In the genomic region with DNA sequence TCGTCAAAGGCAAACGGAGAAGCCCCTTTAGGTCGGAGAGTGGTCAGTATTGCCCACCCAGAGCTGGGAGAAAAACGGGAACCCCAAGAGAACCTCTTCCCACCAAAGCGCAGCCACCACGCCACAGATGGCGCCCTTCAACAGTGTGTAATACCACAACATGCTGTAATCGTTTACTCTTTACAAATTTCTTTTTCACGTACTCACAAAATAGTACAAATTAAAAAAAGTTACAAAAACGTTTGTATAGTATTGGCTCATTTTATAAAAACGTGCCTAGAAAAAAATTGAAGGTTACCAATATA, we compare ENCODE assay signal across 8 cellular contexts. TPM values are rescaled to one million over a fixed set of nuclear protein-coding genes. Genes with fewer than 3 reads are reported as not detected.
DNase-seq lines count a peak whose midpoint lies in the region; ATAC-seq and TF ChIP-seq lines count a peak whose summit lies in the region.

No MANE protein-coding gene starts in this region.

- peaks cover 40% of the 10 kb centered on the region for H3K79me2 ChIP-seq in PC-9 (ENCODE audit: low read depth)

- H3K27ac ChIP-seq in HEK293 (ENCODE audit: extremely low read depth, low read depth, low read length) (peak overlapping the region; percentile 96; the same call in 1 of the 2 replicates), PC-9 (peak overlapping the region; percentile 97), cingulate gyrus (ENCODE audit: low read depth, low read length) (peak overlapping the region; percentile 97), lower lobe of right lung (peak overlapping the region; percentile 100)

- H3K4me3 ChIP-seq in HEK293 (ENCODE audit: low read depth, low read length), result peak overlapping the region; percentile 95
- H3K4me3 ChIP-seq in PC-9, result peak overlapping the region; percentile 90
- peak overlapping the region; percentile 94 for H3K4me3 ChIP-seq in lower lobe of right lung

- H3F3A ChIP-seq in PC-9 (ENCODE audit: insufficient read depth, low read depth), result peaks cover 41% of the 10 kb centered on the region

- H3K4me1 ChIP-seq in HEK293 (ENCODE audit: control insufficient read depth, insufficient read depth, low read length) (peaks cover 12% of the 10 kb centered on the region), PC-9 (replicated peaks; ENCODE audit: insufficient read depth) (peaks cover 44% of the 10 kb centered on the region), lower lobe of right lung (peaks cover 35% of the 10 kb centered on the region)

- BruUV-seq in PC-9 (replicated peaks; lab: Mats Ljungman, UMichigan), result no TSS peak

- H3K9me3 ChIP-seq in HEK293 (ENCODE audit: control insufficient read depth, insufficient read depth, low read depth, low read length) (no peaks in the 10 kb centered on the region), PC-9 (ENCODE audit: insufficient read depth, low read depth) (no peaks in the 10 kb centered on the region), lower lobe of right lung (no peaks in the 10 kb centered on the region)

- no peaks in the 10 kb centered on the region for H3K9me2 ChIP-seq in PC-9 (ENCODE audit: insufficient read depth)

- intact Hi-C loops in PC-9 (cut with micrococcal nuclease; ENCODE audit: unreplicated experiment) (loop anchor here (10.0 kb wide), 1 partner anchor 459 kb away; no protein-coding TSS in a partner anchor), lower lobe of right lung (cut with DNase I) (loop anchor here (10.0 kb wide), 1 partner anchor 101 kb away; no protein-coding TSS in a partner anchor)

- TF ChIP-seq CTCF in HEK293 (tag by site-specific recombination; IDR thresholded peaks at IDR 0.05), result peak; percentile 81
- peak; percentile 44; the same call in 1 of the 2 replicates for TF ChIP-seq CTCF in PC-9 (conservative IDR thresholded peaks at IDR 0.05)
- TF ChIP-seq CTCF in lower lobe of right lung (IDR thresholded peaks at IDR 0.05), result peak; percentile 25

- peak overlapping the region; percentile 84 for H2AFZ ChIP-seq in PC-9

- H3K27me3 ChIP-seq in PC-9 (ENCODE audit: insufficient read depth, low read depth) (no peaks in the 10 kb centered on the region), lower lobe of right lung (ENCODE audit: low read depth) (no peaks in the 10 kb centered on the region)

- DNase-seq in NCI-H1105 treated with DMSO at 0.1 percent for 48 hours (lab: John Stamatoyannopoulos, UW), result peak; percentile 52
- DNase-seq in NCI-H1105 (lab: John Stamatoyannopoulos, UW), result no peak
- DNase-seq in PC-9, result no peak
- no peak for DNase-seq in lower lobe of right lung
- peak; percentile 90 for DNase-seq in superior temporal gyrus (ENCODE audit: extremely low spot score)

- peak; percentile 2 to 19 for ATAC-seq in lower lobe of right lung
- no peak for ATAC-seq in HG03280 (IDR thresholded peaks at IDR 0.05; ENCODE audit: unreplicated experiment)

- peaks cover 29% of the 10 kb centered on the region for H4K20me1 ChIP-seq in PC-9 (ENCODE audit: insufficient read depth)

- H3K36me3 ChIP-seq in HEK293 (ENCODE audit: control insufficient read depth in 2 of 2, insufficient read depth in 1 of 2, low read length in 2 of 2) (no peaks in the 10 kb centered on the region), PC-9 (ENCODE audit: low read depth) (peaks cover 13% of the 10 kb centered on the region), lower lobe of right lung (no peaks in the 10 kb centered on the region)

- CTCF ChIA-PET in HEK293 (lab: Yijun Ruan, JAX) (interaction anchor here (0.6 to 2.8 kb wide), 10 partner anchors 16 to 1138 kb away, joined by 3 to 17 read pairs (median 3); no protein-coding TSS in a partner anchor), PC-9 (lab: Charles Lee) (interaction anchor here (0.6 to 3.0 kb wide), 7 partner anchors 23 to 117 kb away, joined by 3 to 35 read pairs (median 4); no protein-coding TSS in a partner anchor)

- POLR2A ChIA-PET in HEK293 (lab: Yijun Ruan, JAX) (interaction anchor here (0.6 to 3.2 kb wide), 11 partner anchors 8 to 225 kb away, joined by 3 to 23 read pairs (median 6); a partner anchor contains a TSS), PC-9 (lab: Charles Lee; ENCODE audit: unreplicated experiment) (interaction anchor here (0.7 to 1.0 kb wide), 3 partner anchors 72 to 421 kb away, joined by 3 to 4 read pairs (median 3); no protein-coding TSS in a partner anchor)

- peak overlapping the region; percentile 94 for H3K4me2 ChIP-seq in PC-9

TF ChIP-seq in HEK293, 187 proteins besides CTCF, POLR2A, EP300 and RAD21:
- TF ChIP-seq ZNF335 (tag by site-specific recombination; conservative IDR thresholded peaks at IDR 0.05), result peak; percentile 63
- 0 out of 2 replicates have a peak, but pooled peaks have one; percentile 2 for TF ChIP-seq ZNF394 (tag by site-specific recombination; IDR thresholded peaks at IDR 0.05; ENCODE audit: borderline replicate concordance)
- 0 out of 2 replicates have a peak, but pooled peaks have one; percentile 2 for TF ChIP-seq ZBTB20 (tag by site-specific recombination; IDR thresholded peaks at IDR 0.05)
- no peak for TF ChIP-seq ZNF23 (tag by site-specific recombination; IDR thresholded peaks at IDR 0.05; ENCODE audit: borderline replicate concordance)
- TF ChIP-seq, protein P1, sequence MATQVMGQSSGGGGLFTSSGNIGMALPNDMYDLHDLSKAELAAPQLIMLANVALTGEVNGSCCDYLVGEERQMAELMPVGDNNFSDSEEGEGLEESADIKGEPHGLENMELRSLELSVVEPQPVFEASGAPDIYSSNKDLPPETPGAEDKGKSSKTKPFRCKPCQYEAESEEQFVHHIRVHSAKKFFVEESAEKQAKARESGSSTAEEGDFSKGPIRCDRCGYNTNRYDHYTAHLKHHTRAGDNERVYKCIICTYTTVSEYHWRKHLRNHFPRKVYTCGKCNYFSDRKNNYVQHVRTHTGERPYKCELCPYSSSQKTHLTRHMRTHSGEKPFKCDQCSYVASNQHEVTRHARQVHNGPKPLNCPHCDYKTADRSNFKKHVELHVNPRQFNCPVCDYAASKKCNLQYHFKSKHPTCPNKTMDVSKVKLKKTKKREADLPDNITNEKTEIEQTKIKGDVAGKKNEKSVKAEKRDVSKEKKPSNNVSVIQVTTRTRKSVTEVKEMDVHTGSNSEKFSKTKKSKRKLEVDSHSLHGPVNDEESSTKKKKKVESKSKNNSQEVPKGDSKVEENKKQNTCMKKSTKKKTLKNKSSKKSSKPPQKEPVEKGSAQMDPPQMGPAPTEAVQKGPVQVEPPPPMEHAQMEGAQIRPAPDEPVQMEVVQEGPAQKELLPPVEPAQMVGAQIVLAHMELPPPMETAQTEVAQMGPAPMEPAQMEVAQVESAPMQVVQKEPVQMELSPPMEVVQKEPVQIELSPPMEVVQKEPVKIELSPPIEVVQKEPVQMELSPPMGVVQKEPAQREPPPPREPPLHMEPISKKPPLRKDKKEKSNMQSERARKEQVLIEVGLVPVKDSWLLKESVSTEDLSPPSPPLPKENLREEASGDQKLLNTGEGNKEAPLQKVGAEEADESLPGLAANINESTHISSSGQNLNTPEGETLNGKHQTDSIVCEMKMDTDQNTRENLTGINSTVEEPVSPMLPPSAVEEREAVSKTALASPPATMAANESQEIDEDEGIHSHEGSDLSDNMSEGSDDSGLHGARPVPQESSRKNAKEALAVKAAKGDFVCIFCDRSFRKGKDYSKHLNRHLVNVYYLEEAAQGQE (tag by site-specific recombination; IDR thresholded peaks at IDR 0.05), result no peak
- TF ChIP-seq ZNF549 (tag by site-specific recombination; IDR thresholded peaks at IDR 0.05), result no peak
- TF ChIP-seq, protein P2, sequence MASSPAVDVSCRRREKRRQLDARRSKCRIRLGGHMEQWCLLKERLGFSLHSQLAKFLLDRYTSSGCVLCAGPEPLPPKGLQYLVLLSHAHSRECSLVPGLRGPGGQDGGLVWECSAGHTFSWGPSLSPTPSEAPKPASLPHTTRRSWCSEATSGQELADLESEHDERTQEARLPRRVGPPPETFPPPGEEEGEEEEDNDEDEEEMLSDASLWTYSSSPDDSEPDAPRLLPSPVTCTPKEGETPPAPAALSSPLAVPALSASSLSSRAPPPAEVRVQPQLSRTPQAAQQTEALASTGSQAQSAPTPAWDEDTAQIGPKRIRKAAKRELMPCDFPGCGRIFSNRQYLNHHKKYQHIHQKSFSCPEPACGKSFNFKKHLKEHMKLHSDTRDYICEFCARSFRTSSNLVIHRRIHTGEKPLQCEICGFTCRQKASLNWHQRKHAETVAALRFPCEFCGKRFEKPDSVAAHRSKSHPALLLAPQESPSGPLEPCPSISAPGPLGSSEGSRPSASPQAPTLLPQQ (tag by site-specific recombination; IDR thresholded peaks at IDR 0.05), result 0 out of 2 replicates have a peak, but pooled peaks have one; percentile 20

RNA-seq across cellular contexts. Expression of a gene that starts 0.8 kb away (rescaled TPM):
- total RNA-seq in PC-9 (2021) (117 and 138 TPM in 2 replicates), lower lobe of right lung (105 TPM)

RNA-seq across cellular contexts. Expression of a gene that starts 52.7 kb away (rescaled TPM):
- total RNA-seq in PC-9 (2021) (245 and 290 TPM in 2 replicates), lower lobe of right lung (132 TPM)

Comparison
In these comparisons a context has a peak if more than half of its experiments do, and no peak if none do; other contexts are left out.
1. DNase-seq: peak in NCI-H1105 treated with DMSO at 0.1 percent for 48 hours (single experiment) and superior temporal gyrus (single experiment); none in NCI-H1105 (single experiment), PC-9 (0 of 2) and lower lobe of right lung (single experiment).
2. CTCF ChIP-seq: peak in every context shown above with its lines; median percentile 81 in HEK293; 44 in PC-9; 25 in lower lobe of right lung.
3. Peak in every context shown above with its lines, with median percentiles within 50 percentile points of each other: H3K27ac ChIP-seq and H3K4me3 ChIP-seq.